Comparison of ENCODE assay signal across 26 cellular contexts in the genomic region with DNA sequence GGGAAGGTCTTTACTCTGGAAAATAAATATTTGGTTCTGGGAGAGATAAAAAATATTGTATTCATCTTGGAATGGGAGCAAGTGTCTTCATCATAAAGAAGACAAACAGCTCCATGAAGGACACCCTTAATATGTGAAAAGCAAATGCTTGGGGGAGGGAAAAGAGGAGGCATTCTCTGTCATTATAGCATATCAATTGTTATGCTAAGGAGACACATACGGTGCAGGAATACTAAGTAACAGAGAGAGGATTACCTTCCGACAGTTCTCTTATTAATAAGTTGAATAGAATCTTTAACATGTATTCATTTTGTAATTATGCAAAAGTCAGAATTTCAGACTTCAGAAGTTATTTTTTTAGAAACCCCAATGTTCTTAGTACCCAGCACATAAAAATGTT.
"Had no signal": no experiment of that assay in that cellular context is flagged by ENCODE, and none has a peak within 500 bp of the region (broad histone marks: within the 10 kb centered on the region; RNA-seq: fewer than 3 reads in every experiment).

No MANE protein-coding gene starts in this region.

- H3K4me1 Mint-ChIP-seq: stimulated activated memory B cell treated with anti-CD40 and anti-IgM and Interleukin-4, amounts not matched to agents 10 μg/mL and 1 μg/mL and 100 μg/mL, for 72 hours had no signal

- H3K4me3 Mint-ChIP-seq: dendritic cell treated with granulocyte-macrophage colony-stimulating factor and Interleukin-4, amounts not matched to agents 40 ng/mL and 50 ng/mL, for 4 days; endodermal cell; nephron; neural progenitor cell; stimulated activated memory B cell treated with anti-CD40 and anti-IgM and Interleukin-4, amounts not matched to agents 10 μg/mL and 1 μg/mL and 100 μg/mL, for 72 hours; stimulated activated naive CD8-positive, alpha-beta T cell treated with anti-CD3 and anti-CD28 coated beads, Interleukin-15, Interleukin-2, amounts not matched to agents 100 ng/mL and 50 ng/mL, for 24 hours had no signal

- H3K27me3 ChIP-seq: colonic mucosa, gastrocnemius medialis, neural progenitor cell, sigmoid colon, tibial nerve, upper lobe of left lung had no signal

- H3K9me3 ChIP-seq: colonic mucosa, gastrocnemius medialis, lower lobe of right lung, psoas muscle, sigmoid colon, thoracic aorta, tibial nerve, upper lobe of left lung had no signal

- H3K4me2 ChIP-seq: neural progenitor cell had no signal

- H3K9ac ChIP-seq: neural progenitor cell had no signal

- FAIRE-seq: keratinocyte, urothelium cell line had no signal

- H3K9me3 Mint-ChIP-seq: dendritic cell treated with granulocyte-macrophage colony-stimulating factor and Interleukin-4, amounts not matched to agents 40 ng/mL and 50 ng/mL, for 4 days; stimulated activated memory B cell treated with anti-CD40 and anti-IgM and Interleukin-4, amounts not matched to agents 10 μg/mL and 1 μg/mL and 100 μg/mL, for 72 hours; stimulated activated naive CD8-positive, alpha-beta T cell treated with anti-CD3 and anti-CD28 coated beads, Interleukin-15, Interleukin-2, amounts not matched to agents 100 ng/mL and 50 ng/mL, for 24 hours had no signal

- H3K4me1 ChIP-seq: gastrocnemius medialis, psoas muscle, sigmoid colon, tibial nerve had no signal

- H3K4me3 ChIP-seq: colonic mucosa, gastrocnemius medialis, lower lobe of right lung, neural progenitor cell, psoas muscle, sigmoid colon, thoracic aorta, tibial nerve, upper lobe of left lung had no signal

- DNase-seq: colonic mucosa; effector CD8-positive, alpha-beta T cell; endodermal cell; foreskin fibroblast; gastrocnemius medialis; head of caudate nucleus; left ventricle myocardium superior; lower lobe of right lung; posterior cingulate gyrus; psoas muscle; right cardiac atrium; sigmoid colon; stimulated activated CD4-positive, alpha-beta T cell treated with anti-CD3 and anti-CD28 coated beads, Interleukin-2, amount 100 ng/mL, for 24 hours; stimulated activated CD4-positive, alpha-beta T cell treated with anti-CD3 and anti-CD28 coated beads, Interleukin-4, amount 100 ng/mL, for 24 hours; upper lobe of left lung had no signal

- H3K27me3 Mint-ChIP-seq: dendritic cell treated with granulocyte-macrophage colony-stimulating factor and Interleukin-4, amounts not matched to agents 40 ng/mL and 50 ng/mL, for 4 days had no signal

- H3K27ac Mint-ChIP-seq: dendritic cell treated with granulocyte-macrophage colony-stimulating factor and Interleukin-4, amounts not matched to agents 40 ng/mL and 50 ng/mL, for 4 days; endodermal cell; nephron; neural progenitor cell; stimulated activated memory B cell treated with anti-CD40 and anti-IgM and Interleukin-4, amounts not matched to agents 10 μg/mL and 1 μg/mL and 100 μg/mL, for 72 hours; stimulated activated naive CD8-positive, alpha-beta T cell treated with anti-CD3 and anti-CD28 coated beads, Interleukin-15, Interleukin-2, amounts not matched to agents 100 ng/mL and 50 ng/mL, for 24 hours had no signal

- H3K27ac ChIP-seq: colonic mucosa, epithelial cell of prostate, gastrocnemius medialis, lower lobe of right lung, neural progenitor cell, psoas muscle, sigmoid colon, thoracic aorta, tibial nerve, upper lobe of left lung had no signal

- H3K36me3 ChIP-seq: colonic mucosa, gastrocnemius medialis, lower lobe of right lung, neural progenitor cell, sigmoid colon, thoracic aorta, tibial nerve, upper lobe of left lung had no signal

- H3K36me3 Mint-ChIP-seq: neural progenitor cell; stimulated activated memory B cell treated with anti-CD40 and anti-IgM and Interleukin-4, amounts not matched to agents 10 μg/mL and 1 μg/mL and 100 μg/mL, for 72 hours had no signal

- ATAC-seq: esophagus mucosa; gastrocnemius medialis; left ventricle myocardium superior; lower lobe of right lung; psoas muscle; right cardiac atrium; stimulated activated memory B cell treated with anti-CD40 and anti-IgM and Interleukin-4, amounts not matched to agents 10 μg/mL and 1 μg/mL and 100 μg/mL, for 72 hours had no signal
